ENCODE assay signal across 1 cellular context in genomic region chr7:43693687-43694398, GRCh38.
A peak's percentile ranks its signal among the peaks of the same experiment; 100 is the strongest.
TF ChIP-seq lines count a peak whose summit lies in the region.

No MANE protein-coding gene starts in this region.

TF ChIP-seq in K562, 482 proteins besides CTCF, POLR2A, EP300 and RAD21:
- TF ChIP-seq C11orf30 (IDR thresholded peaks at IDR 0.05; ENCODE audit: low read depth): 0 out of 2 replicates have a peak, but pooled peaks have one; percentile 16
- TF ChIP-seq NR1H2 (CRISPR knock-in tag; IDR thresholded peaks at IDR 0.05): no peak
- TF ChIP-seq ZNF316 (IDR thresholded peaks at IDR 0.05): peak; percentile 37; the same call in 1 of the 2 replicates
- TF ChIP-seq KLF16 (IDR thresholded peaks at IDR 0.05): no peak
- no peak for TF ChIP-seq FOXJ2 (tag; IDR thresholded peaks at IDR 0.05)
- TF ChIP-seq TEAD1 (CRISPR knock-in tag; IDR thresholded peaks at IDR 0.05): no peak
